Comparison of ENCODE assay signal across 1 cellular context in the genomic region with DNA sequence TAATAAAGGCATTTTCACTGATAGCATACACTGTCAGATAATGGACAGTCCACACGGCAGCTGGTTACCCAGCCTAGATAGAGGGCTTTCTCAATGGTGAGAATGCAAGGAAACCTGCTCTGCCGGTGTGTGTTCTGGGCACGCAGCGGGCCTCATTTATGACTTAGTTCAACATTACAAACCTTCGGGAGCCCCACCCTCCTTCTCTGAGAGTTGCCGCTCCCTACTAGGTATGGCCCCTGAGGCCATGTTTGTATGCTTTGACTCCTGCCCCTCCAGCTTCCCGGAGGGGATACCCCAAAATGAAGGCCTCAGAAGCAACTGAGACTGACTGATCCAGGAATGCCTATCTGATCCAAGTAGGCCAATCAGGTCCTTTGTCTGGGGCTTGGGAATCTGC.
TF ChIP-seq lines count a peak whose summit lies in the region.

No MANE protein-coding gene starts in this region.

TF ChIP-seq in GM23338, 12 proteins besides CTCF, POLR2A, EP300 and RAD21 (continued from another document):
- TF ChIP-seq ZNF462 (CRISPR knock-in tag; IDR thresholded peaks at IDR 0.05) (no peak), ZNF331 (CRISPR knock-in tag; IDR thresholded peaks at IDR 0.05; ENCODE audit: low read depth) (no peak), POLR2AphosphoS5 (IDR thresholded peaks at IDR 0.05; ENCODE audit: low read depth) (no peak), JUNB (IDR thresholded peaks at IDR 0.05; ENCODE audit: unreplicated experiment) (no peak), ZNF114 (CRISPR knock-in tag; IDR thresholded peaks at IDR 0.05) (no peak), NANOG (IDR thresholded peaks at IDR 0.05; ENCODE audit: borderline replicate concordance) (no peak), EZH2phosphoT487 (IDR thresholded peaks at IDR 0.05; ENCODE audit: unreplicated experiment) (no peak), CREB1 (CRISPR knock-in tag; IDR thresholded peaks at IDR 0.05; ENCODE audit: low read depth) (no peak), STAT1 (IDR thresholded peaks at IDR 0.05; ENCODE audit: unreplicated experiment) (no peak)
- TF ChIP-seq, protein P1, sequence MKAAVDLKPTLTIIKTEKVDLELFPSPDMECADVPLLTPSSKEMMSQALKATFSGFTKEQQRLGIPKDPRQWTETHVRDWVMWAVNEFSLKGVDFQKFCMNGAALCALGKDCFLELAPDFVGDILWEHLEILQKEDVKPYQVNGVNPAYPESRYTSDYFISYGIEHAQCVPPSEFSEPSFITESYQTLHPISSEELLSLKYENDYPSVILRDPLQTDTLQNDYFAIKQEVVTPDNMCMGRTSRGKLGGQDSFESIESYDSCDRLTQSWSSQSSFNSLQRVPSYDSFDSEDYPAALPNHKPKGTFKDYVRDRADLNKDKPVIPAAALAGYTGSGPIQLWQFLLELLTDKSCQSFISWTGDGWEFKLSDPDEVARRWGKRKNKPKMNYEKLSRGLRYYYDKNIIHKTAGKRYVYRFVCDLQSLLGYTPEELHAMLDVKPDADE (IDR thresholded peaks at IDR 0.05): no peak
- TF ChIP-seq, protein P2, sequence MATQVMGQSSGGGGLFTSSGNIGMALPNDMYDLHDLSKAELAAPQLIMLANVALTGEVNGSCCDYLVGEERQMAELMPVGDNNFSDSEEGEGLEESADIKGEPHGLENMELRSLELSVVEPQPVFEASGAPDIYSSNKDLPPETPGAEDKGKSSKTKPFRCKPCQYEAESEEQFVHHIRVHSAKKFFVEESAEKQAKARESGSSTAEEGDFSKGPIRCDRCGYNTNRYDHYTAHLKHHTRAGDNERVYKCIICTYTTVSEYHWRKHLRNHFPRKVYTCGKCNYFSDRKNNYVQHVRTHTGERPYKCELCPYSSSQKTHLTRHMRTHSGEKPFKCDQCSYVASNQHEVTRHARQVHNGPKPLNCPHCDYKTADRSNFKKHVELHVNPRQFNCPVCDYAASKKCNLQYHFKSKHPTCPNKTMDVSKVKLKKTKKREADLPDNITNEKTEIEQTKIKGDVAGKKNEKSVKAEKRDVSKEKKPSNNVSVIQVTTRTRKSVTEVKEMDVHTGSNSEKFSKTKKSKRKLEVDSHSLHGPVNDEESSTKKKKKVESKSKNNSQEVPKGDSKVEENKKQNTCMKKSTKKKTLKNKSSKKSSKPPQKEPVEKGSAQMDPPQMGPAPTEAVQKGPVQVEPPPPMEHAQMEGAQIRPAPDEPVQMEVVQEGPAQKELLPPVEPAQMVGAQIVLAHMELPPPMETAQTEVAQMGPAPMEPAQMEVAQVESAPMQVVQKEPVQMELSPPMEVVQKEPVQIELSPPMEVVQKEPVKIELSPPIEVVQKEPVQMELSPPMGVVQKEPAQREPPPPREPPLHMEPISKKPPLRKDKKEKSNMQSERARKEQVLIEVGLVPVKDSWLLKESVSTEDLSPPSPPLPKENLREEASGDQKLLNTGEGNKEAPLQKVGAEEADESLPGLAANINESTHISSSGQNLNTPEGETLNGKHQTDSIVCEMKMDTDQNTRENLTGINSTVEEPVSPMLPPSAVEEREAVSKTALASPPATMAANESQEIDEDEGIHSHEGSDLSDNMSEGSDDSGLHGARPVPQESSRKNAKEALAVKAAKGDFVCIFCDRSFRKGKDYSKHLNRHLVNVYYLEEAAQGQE (IDR thresholded peaks at IDR 0.05; ENCODE audit: unreplicated experiment): no peak
